In the genomic region with DNA sequence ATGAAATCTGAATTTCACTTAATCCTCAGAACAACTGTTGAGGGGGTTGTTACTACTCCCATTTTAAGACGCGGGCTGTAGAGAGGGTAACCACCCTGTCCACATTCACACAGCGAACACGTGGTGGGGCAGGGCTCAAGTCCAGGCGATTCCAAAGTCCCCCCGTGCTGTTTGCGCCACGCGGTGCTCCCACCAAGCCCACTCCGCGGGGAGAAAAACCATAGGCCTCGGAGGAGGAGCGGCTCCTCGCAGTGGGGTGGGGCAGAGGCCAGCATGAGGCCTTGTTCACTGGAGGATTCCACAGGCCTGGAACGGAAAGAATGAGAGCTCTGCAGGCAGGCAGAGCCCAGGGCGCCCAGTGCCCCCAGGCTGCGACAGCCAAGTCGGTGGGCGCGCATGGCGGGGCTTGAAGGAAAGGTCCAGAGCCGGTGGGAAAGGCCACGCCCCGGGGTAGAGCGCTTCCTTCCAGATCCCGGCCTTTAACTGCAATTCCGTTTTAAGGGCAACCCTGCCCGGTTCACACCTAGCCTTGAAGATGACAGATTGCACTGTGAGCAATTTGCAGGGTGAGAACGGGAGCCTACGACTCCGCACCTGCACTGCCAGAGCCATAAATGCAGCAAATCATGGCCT, we compare ENCODE assay signal across 1 cellular context.
TF ChIP-seq lines count a peak whose summit lies in the region.

No MANE protein-coding gene starts in this region.

TF ChIP-seq in HepG2, 621 proteins besides CTCF, POLR2A, EP300 and RAD21 (continued from another document and continues in another):
- 0 out of 2 replicates have a peak, but pooled peaks have one; percentile 52 for TF ChIP-seq NFATC3 (CRISPR knock-in tag; IDR thresholded peaks at IDR 0.05)
- 0 out of 2 replicates have a peak, but pooled peaks have one; percentile 2 for TF ChIP-seq ZBTB3 (CRISPR knock-in tag; IDR thresholded peaks at IDR 0.05; ENCODE audit: borderline replicate concordance, low read depth)
- TF ChIP-seq SKI (IDR thresholded peaks at IDR 0.05; ENCODE audit: partially characterized antibody): no peak
- TF ChIP-seq, protein P1, sequence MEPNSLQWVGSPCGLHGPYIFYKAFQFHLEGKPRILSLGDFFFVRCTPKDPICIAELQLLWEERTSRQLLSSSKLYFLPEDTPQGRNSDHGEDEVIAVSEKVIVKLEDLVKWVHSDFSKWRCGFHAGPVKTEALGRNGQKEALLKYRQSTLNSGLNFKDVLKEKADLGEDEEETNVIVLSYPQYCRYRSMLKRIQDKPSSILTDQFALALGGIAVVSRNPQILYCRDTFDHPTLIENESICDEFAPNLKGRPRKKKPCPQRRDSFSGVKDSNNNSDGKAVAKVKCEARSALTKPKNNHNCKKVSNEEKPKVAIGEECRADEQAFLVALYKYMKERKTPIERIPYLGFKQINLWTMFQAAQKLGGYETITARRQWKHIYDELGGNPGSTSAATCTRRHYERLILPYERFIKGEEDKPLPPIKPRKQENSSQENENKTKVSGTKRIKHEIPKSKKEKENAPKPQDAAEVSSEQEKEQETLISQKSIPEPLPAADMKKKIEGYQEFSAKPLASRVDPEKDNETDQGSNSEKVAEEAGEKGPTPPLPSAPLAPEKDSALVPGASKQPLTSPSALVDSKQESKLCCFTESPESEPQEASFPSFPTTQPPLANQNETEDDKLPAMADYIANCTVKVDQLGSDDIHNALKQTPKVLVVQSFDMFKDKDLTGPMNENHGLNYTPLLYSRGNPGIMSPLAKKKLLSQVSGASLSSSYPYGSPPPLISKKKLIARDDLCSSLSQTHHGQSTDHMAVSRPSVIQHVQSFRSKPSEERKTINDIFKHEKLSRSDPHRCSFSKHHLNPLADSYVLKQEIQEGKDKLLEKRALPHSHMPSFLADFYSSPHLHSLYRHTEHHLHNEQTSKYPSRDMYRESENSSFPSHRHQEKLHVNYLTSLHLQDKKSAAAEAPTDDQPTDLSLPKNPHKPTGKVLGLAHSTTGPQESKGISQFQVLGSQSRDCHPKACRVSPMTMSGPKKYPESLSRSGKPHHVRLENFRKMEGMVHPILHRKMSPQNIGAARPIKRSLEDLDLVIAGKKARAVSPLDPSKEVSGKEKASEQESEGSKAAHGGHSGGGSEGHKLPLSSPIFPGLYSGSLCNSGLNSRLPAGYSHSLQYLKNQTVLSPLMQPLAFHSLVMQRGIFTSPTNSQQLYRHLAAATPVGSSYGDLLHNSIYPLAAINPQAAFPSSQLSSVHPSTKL (CRISPR knock-in tag; IDR thresholded peaks at IDR 0.05): no peak
- TF ChIP-seq MZF1 (CRISPR knock-in tag; IDR thresholded peaks at IDR 0.05; ENCODE audit: borderline replicate concordance): 0 out of 2 replicates have a peak, but pooled peaks have one; percentile 59
- TF ChIP-seq, protein P2, sequence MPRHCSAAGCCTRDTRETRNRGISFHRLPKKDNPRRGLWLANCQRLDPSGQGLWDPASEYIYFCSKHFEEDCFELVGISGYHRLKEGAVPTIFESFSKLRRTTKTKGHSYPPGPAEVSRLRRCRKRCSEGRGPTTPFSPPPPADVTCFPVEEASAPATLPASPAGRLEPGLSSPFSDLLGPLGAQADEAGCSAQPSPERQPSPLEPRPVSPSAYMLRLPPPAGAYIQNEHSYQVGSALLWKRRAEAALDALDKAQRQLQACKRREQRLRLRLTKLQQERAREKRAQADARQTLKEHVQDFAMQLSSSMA (CRISPR knock-in tag; IDR thresholded peaks at IDR 0.05): 0 out of 2 replicates have a peak, but pooled peaks have one; percentile 64
- no peak for TF ChIP-seq SOX6 (IDR thresholded peaks at IDR 0.05)
- TF ChIP-seq SOX6 (CRISPR knock-in tag; IDR thresholded peaks at IDR 0.05): peak; percentile 6; the same call in 1 of the 2 replicates
- TF ChIP-seq, protein P3, sequence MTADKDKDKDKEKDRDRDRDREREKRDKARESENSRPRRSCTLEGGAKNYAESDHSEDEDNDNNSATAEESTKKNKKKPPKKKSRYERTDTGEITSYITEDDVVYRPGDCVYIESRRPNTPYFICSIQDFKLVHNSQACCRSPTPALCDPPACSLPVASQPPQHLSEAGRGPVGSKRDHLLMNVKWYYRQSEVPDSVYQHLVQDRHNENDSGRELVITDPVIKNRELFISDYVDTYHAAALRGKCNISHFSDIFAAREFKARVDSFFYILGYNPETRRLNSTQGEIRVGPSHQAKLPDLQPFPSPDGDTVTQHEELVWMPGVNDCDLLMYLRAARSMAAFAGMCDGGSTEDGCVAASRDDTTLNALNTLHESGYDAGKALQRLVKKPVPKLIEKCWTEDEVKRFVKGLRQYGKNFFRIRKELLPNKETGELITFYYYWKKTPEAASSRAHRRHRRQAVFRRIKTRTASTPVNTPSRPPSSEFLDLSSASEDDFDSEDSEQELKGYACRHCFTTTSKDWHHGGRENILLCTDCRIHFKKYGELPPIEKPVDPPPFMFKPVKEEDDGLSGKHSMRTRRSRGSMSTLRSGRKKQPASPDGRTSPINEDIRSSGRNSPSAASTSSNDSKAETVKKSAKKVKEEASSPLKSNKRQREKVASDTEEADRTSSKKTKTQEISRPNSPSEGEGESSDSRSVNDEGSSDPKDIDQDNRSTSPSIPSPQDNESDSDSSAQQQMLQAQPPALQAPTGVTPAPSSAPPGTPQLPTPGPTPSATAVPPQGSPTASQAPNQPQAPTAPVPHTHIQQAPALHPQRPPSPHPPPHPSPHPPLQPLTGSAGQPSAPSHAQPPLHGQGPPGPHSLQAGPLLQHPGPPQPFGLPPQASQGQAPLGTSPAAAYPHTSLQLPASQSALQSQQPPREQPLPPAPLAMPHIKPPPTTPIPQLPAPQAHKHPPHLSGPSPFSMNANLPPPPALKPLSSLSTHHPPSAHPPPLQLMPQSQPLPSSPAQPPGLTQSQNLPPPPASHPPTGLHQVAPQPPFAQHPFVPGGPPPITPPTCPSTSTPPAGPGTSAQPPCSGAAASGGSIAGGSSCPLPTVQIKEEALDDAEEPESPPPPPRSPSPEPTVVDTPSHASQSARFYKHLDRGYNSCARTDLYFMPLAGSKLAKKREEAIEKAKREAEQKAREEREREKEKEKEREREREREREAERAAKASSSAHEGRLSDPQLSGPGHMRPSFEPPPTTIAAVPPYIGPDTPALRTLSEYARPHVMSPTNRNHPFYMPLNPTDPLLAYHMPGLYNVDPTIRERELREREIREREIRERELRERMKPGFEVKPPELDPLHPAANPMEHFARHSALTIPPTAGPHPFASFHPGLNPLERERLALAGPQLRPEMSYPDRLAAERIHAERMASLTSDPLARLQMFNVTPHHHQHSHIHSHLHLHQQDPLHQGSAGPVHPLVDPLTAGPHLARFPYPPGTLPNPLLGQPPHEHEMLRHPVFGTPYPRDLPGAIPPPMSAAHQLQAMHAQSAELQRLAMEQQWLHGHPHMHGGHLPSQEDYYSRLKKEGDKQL (CRISPR knock-in tag; IDR thresholded peaks at IDR 0.05; ENCODE audit: low read depth): 0 out of 2 replicates have a peak, but pooled peaks have one; percentile 24
- no peak for TF ChIP-seq FOSL1 (CRISPR knock-in tag; IDR thresholded peaks at IDR 0.05; ENCODE audit: borderline replicate concordance)
- TF ChIP-seq NFIC (IDR thresholded peaks at IDR 0.05; ENCODE audit: low read length): no peak
- peak; percentile 16 for TF ChIP-seq SRSF1 (optimal IDR thresholded peaks at IDR 0.05; ENCODE audit: low read depth, low read length)
- 0 out of 2 replicates have a peak, but pooled peaks have one; percentile 4 for TF ChIP-seq BCL6 (CRISPR knock-in tag; IDR thresholded peaks at IDR 0.05)
- TF ChIP-seq ZNF343 (CRISPR knock-in tag; IDR thresholded peaks at IDR 0.05): peak; percentile 27; the same call in 1 of the 2 replicates
- TF ChIP-seq HES4 (CRISPR knock-in tag; IDR thresholded peaks at IDR 0.05; ENCODE audit: borderline replicate concordance): peak; percentile 88; the same call in 1 of the 2 replicates
- no peak; the same call in 1 of the 2 replicates for TF ChIP-seq TMF1 (CRISPR knock-in tag; IDR thresholded peaks at IDR 0.05; ENCODE audit: low read depth)
- 0 out of 2 replicates have a peak, but pooled peaks have one; percentile 2 for TF ChIP-seq ZNF629 (CRISPR knock-in tag; conservative IDR thresholded peaks at IDR 0.05)
- TF ChIP-seq EED (CRISPR knock-in tag; IDR thresholded peaks at IDR 0.05): peak; percentile 76
- TF ChIP-seq ZNF558 (CRISPR knock-in tag; IDR thresholded peaks at IDR 0.05; ENCODE audit: borderline replicate concordance): no peak
- TF ChIP-seq, protein P4, sequence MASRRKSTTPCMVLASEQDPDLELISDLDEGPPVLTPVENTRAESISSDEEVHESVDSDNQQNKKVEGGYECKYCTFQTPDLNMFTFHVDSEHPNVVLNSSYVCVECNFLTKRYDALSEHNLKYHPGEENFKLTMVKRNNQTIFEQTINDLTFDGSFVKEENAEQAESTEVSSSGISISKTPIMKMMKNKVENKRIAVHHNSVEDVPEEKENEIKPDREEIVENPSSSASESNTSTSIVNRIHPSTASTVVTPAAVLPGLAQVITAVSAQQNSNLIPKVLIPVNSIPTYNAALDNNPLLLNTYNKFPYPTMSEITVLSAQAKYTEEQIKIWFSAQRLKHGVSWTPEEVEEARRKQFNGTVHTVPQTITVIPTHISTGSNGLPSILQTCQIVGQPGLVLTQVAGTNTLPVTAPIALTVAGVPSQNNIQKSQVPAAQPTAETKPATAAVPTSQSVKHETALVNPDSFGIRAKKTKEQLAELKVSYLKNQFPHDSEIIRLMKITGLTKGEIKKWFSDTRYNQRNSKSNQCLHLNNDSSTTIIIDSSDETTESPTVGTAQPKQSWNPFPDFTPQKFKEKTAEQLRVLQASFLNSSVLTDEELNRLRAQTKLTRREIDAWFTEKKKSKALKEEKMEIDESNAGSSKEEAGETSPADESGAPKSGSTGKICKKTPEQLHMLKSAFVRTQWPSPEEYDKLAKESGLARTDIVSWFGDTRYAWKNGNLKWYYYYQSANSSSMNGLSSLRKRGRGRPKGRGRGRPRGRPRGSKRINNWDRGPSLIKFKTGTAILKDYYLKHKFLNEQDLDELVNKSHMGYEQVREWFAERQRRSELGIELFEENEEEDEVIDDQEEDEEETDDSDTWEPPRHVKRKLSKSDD (CRISPR knock-in tag; IDR thresholded peaks at IDR 0.05; ENCODE audit: low read depth): 0 out of 2 replicates have a peak, but pooled peaks have one; percentile 15
- TF ChIP-seq, protein P5, sequence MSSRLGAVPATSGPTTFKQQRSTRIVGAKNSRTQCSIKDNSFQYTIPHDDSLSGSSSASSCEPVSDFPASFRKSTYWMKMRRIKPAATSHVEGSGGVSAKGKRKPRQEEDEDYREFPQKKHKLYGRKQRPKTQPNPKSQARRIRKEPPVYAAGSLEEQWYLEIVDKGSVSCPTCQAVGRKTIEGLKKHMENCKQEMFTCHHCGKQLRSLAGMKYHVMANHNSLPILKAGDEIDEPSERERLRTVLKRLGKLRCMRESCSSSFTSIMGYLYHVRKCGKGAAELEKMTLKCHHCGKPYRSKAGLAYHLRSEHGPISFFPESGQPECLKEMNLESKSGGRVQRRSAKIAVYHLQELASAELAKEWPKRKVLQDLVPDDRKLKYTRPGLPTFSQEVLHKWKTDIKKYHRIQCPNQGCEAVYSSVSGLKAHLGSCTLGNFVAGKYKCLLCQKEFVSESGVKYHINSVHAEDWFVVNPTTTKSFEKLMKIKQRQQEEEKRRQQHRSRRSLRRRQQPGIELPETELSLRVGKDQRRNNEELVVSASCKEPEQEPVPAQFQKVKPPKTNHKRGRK (CRISPR knock-in tag; IDR thresholded peaks at IDR 0.05): no peak
- peak; percentile 85 for TF ChIP-seq RBFOX2 (IDR thresholded peaks at IDR 0.05; ENCODE audit: low read depth, low read length)
- no peak for TF ChIP-seq ZNF672 (CRISPR knock-in tag; IDR thresholded peaks at IDR 0.05)
- peak; percentile 61; the same call in 1 of the 2 replicates for TF ChIP-seq ATF7-NPFF (CRISPR knock-in tag; IDR thresholded peaks at IDR 0.05; ENCODE audit: low read depth)
- TF ChIP-seq ZMYM3 (CRISPR knock-in tag; IDR thresholded peaks at IDR 0.05): peak; percentile 38; the same call in 1 of the 2 replicates
- 0 out of 2 replicates have a peak, but pooled peaks have one; percentile 54 for TF ChIP-seq ZSCAN30 (CRISPR knock-in tag; IDR thresholded peaks at IDR 0.05)
- TF ChIP-seq ZNF263 (CRISPR knock-in tag; IDR thresholded peaks at IDR 0.05): peak; percentile 96
- TF ChIP-seq REXO4 (CRISPR knock-in tag; IDR thresholded peaks at IDR 0.05; ENCODE audit: borderline replicate concordance): no peak
- peak; percentile 71; the same call in 1 of the 2 replicates for TF ChIP-seq ZNF296 (CRISPR knock-in tag; conservative IDR thresholded peaks at IDR 0.05)
- TF ChIP-seq, protein P6, sequence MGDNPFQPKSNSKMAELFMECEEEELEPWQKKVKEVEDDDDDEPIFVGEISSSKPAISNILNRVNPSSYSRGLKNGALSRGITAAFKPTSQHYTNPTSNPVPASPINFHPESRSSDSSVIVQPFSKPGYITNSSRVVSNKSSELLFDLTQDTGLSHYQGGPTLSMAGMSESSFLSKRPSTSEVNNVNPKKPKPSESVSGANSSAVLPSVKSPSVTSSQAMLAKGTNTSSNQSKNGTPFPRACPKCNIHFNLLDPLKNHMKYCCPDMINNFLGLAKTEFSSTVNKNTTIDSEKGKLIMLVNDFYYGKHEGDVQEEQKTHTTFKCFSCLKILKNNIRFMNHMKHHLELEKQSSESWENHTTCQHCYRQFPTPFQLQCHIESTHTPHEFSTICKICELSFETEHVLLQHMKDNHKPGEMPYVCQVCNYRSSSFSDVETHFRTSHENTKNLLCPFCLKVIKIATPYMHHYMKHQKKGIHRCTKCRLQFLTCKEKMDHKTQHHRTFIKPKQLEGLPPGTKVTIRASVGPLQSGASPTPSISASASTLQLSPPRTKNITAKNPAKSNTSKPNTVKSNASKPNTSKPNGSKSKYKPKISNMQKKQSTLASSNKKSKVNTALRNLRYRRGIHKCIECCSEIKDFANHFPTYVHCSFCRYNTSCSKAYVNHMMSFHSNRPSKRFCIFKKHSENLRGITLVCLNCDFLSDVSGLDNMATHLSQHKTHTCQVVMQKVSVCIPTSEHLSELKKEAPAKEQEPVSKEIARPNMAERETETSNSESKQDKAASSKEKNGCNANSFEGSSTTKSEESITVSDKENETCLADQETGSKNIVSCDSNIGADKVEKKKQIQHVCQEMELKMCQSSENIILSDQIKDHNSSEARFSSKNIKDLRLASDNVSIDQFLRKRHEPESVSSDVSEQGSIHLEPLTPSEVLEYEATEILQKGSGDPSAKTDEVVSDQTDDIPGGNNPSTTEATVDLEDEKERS (CRISPR knock-in tag; IDR thresholded peaks at IDR 0.05): peak; percentile 76
- TF ChIP-seq CENPT (CRISPR knock-in tag; IDR thresholded peaks at IDR 0.05; ENCODE audit: low read depth): peak; percentile 70; the same call in 1 of the 2 replicates
- 0 out of 2 replicates have a peak, but pooled peaks have one; percentile 26 for TF ChIP-seq KMT2A (CRISPR knock-in tag; IDR thresholded peaks at IDR 0.05)
- peak; percentile 46; the same call in 1 of the 2 replicates for TF ChIP-seq YEATS4 (CRISPR knock-in tag; IDR thresholded peaks at IDR 0.05; ENCODE audit: borderline replicate concordance)
- no peak for TF ChIP-seq ZNF225 (CRISPR knock-in tag; IDR thresholded peaks at IDR 0.05)
- 0 out of 2 replicates have a peak, but pooled peaks have one; percentile 8 for TF ChIP-seq NCOA5 (CRISPR knock-in tag; IDR thresholded peaks at IDR 0.05)
